In the genomic region with DNA sequence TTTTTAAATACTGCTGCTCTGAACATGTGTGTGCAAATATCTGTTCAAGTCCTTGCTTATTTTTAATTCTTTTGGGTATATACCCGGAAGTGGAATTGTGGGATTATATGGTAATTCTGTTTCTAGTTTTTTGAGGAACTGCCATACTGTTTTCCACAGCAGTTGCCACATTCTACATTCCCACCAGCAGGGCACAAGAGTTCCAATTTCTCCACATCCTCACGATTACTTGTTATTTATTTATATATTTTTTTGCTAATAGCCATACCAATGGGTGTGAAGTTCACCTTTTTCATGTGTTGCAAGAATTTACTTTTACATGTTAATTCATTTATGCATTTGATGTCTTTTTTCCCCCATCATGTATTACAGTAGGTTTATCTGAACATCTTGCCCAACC, we compare ENCODE assay signal across 25 cellular contexts.
DNase-seq lines count a peak whose midpoint lies in the region; TF ChIP-seq lines count a peak whose summit lies in the region.
"Had no signal": no experiment of that assay in that cellular context is flagged by ENCODE, and none has a peak within 500 bp of the region (broad histone marks: within the 10 kb centered on the region; RNA-seq: fewer than 3 reads in every experiment).

No MANE protein-coding gene starts in this region.

- no peaks in the 10 kb centered on the region for H3K27me3 ChIP-seq in H9 (ENCODE audit: insufficient read depth, low read length)
- H3K27me3 ChIP-seq in smooth muscle cell (ENCODE audit: low read depth), result no peaks in the 10 kb centered on the region
- H3K27me3 ChIP-seq: thyroid gland, vagina had no signal

- DNase-seq in H9 (no peak), cardiac fibroblast (ENCODE audit: low read depth in 2 of 2) (no peak), fibroblast of pulmonary artery (ENCODE audit: low read depth) (no peak), smooth muscle cell (lab: John Stamatoyannopoulos, UW; ENCODE audit: unreplicated experiment) (no peak), GM13976 (ENCODE audit: low spot score) (no peak), midbrain (lab: John Stamatoyannopoulos, UW) (no peak), foreskin fibroblast (no peak)
- DNase-seq: activated CD4-positive, alpha-beta T cell treated with anti-CD3 and anti-CD28 coated beads for 4 hours; activated CD8-positive, alpha-beta T cell treated with anti-CD3 and anti-CD28 coated beads, Interleukin-2, amount 10 ng/mL, durations not matched to agents 7 days and 5 days; amniotic stem cell; DMS79; effector memory CD4-positive, alpha-beta T cell; immature natural killer cell; left cardiac atrium; NCI-H1417 treated with DMSO at 0.1 percent for 48 hours; NCI-H2029 treated with DMSO at 0.1 percent for 48 hours; NCI-H524 treated with DMSO at 0.1 percent for 48 hours; OCI-M1; stimulated activated CD4-positive, alpha-beta T cell treated with anti-CD3 and anti-CD28 coated beads, Interleukin-4, amount 100 ng/mL, for 1 hour; thyroid gland had no signal

- no peak overlapping the region for H3K18ac ChIP-seq in H9 (ENCODE audit: insufficient read length, low read depth, low read length)

- no peak overlapping the region for H2BK20ac ChIP-seq in H9 (ENCODE audit: low read depth, low read length, poor library complexity, severe bottlenecking)

- H3K27ac ChIP-seq in H9 (ENCODE audit: insufficient read length, low read depth, low read length) (no peak overlapping the region), smooth muscle cell (ENCODE audit: low read depth) (no peak overlapping the region)
- H3K27ac ChIP-seq: prostate gland, thyroid gland, vagina had no signal

- peaks cover 0 to 6% of the 10 kb centered on the region in 2 experiments; a peak in 2 of 4 replicates for H3K4me1 Mint-ChIP-seq in H9
- H3K4me1 Mint-ChIP-seq: activated naive CD4-positive, alpha-beta T cell treated with anti-CD3 and anti-CD28 coated beads, Interleukin-2, amount 50 U/mL, for 24 hours had no signal

- H4K20me1 ChIP-seq in H9 (ENCODE audit: control insufficient read depth, insufficient read depth, insufficient read length) (no peaks in the 10 kb centered on the region), smooth muscle cell (ENCODE audit: low read depth) (no peaks in the 10 kb centered on the region)

- no peak overlapping the region for H3K56ac ChIP-seq in H9 (ENCODE audit: insufficient read length, low read depth, low read length)

- H2BK15ac ChIP-seq in H9 (ENCODE audit: low read depth, low read length), result no peak overlapping the region

- H3K9ac ChIP-seq in H9 (ENCODE audit: extremely low read depth, insufficient read length, low read length) (no peak overlapping the region), smooth muscle cell (ENCODE audit: low read depth) (no peak overlapping the region)

- H3K27me3 Mint-ChIP-seq in H9 (ENCODE audit: low read depth), result no peaks in the 10 kb centered on the region; the same call in none of the 2 replicates

- no peaks in the 10 kb centered on the region for H3K79me1 ChIP-seq in H9 (ENCODE audit: insufficient read depth, low read depth, low read length, poor library complexity, severe bottlenecking)

- H3K9me3 ChIP-seq in H9 (ENCODE audit: control insufficient read depth, low read depth, low read length) (no peaks in the 10 kb centered on the region), smooth muscle cell (replicated peaks; ENCODE audit: low read depth) (no peaks in the 10 kb centered on the region)
- H3K9me3 ChIP-seq: prostate gland, thyroid gland, vagina had no signal

- H4K8ac ChIP-seq in H9 (replicated peaks; ENCODE audit: insufficient read length, low read depth, low read length), result no peak overlapping the region

- peak; percentile 41; the same call in 2 of the 3 replicates for TF ChIP-seq CTCF in H9 (conservative IDR thresholded peaks at IDR 0.05)
- TF ChIP-seq CTCF in cardiac fibroblast (IDR thresholded peaks at IDR 0.05; ENCODE audit: low read depth, low read length), result peak; percentile 17
- TF ChIP-seq CTCF in fibroblast of pulmonary artery (IDR thresholded peaks at IDR 0.05; ENCODE audit: low read length, missing control alignments), result peak; percentile 8
- peak; percentile 26 for TF ChIP-seq CTCF in smooth muscle cell (IDR thresholded peaks at IDR 0.05; ENCODE audit: borderline replicate concordance, insufficient read depth, poor library complexity, severe bottlenecking)
- no peak for TF ChIP-seq CTCF in GM13976 (IDR thresholded peaks at IDR 0.05; ENCODE audit: borderline replicate concordance, control extremely low read depth, extremely low read depth, insufficient read depth, missing control alignments)
- TF ChIP-seq CTCF in foreskin fibroblast (IDR thresholded peaks at IDR 0.05; ENCODE audit: low read depth, low read length), result no peak

- H3K4me3 ChIP-seq in cardiac fibroblast (replicated peaks in 1 of 2; ENCODE audit: low read depth in 2 of 2, low read length in 2 of 2) (no peak overlapping the region), fibroblast of pulmonary artery (replicated peaks; ENCODE audit: low read depth, low read length) (no peak overlapping the region), smooth muscle cell (no peak overlapping the region), foreskin fibroblast (ENCODE audit: low read depth in 1 of 2, low read length in 2 of 2) (no peak overlapping the region)
- H3K4me3 ChIP-seq: lung, prostate gland, thyroid gland, vagina had no signal

- H3K23ac ChIP-seq in H9 (ENCODE audit: insufficient read length, low read depth, low read length), result no peak overlapping the region

- no peak overlapping the region for H3T11ph ChIP-seq in H9 (ENCODE audit: low read length)

- no peak overlapping the region for H3K4me3 Mint-ChIP-seq in H9
- H3K4me3 Mint-ChIP-seq: activated CD8-positive, alpha-beta T cell treated with anti-CD3 and anti-CD28 coated beads, Interleukin-2, amount 10 ng/mL, durations not matched to agents 7 days and 5 days; activated naive CD4-positive, alpha-beta T cell treated with anti-CD3 and anti-CD28 coated beads, Interleukin-2, amount 50 U/mL, for 24 hours had no signal

- H3K4me2 ChIP-seq in H9 (ENCODE audit: insufficient read depth, insufficient read length, low read length) (no peak overlapping the region), smooth muscle cell (no peak overlapping the region)

- no peaks in the 10 kb centered on the region for H3K9me3 Mint-ChIP-seq in H9
- H3K9me3 Mint-ChIP-seq: activated naive CD4-positive, alpha-beta T cell treated with anti-CD3 and anti-CD28 coated beads, Interleukin-2, amount 50 U/mL, for 24 hours; activated T-helper 2 cell treated with anti-CD3 and anti-CD28 coated beads, Interferon-gamma antibody, Interleukin-2, Interleukin-4, amounts not matched to agents 10 μg/mL and 5 μg/mL and 100 μg/mL, durations not matched to agents 14 hours and 24 hours and 36 hours; immature natural killer cell had no signal

- no peak overlapping the region for H3K4ac ChIP-seq in H9 (ENCODE audit: low read depth, low read length)

- no peaks in the 10 kb centered on the region for H3K23me2 ChIP-seq in H9 (ENCODE audit: insufficient read length, low read depth, low read length, poor library complexity, severe bottlenecking)

- no peak overlapping the region for H2BK12ac ChIP-seq in H9 (ENCODE audit: insufficient read length, low read depth, low read length)

- H2AFZ ChIP-seq in H9 (ENCODE audit: low read length), result no peak overlapping the region
- H2AFZ ChIP-seq in smooth muscle cell (ENCODE audit: low read depth), result no peak overlapping the region

- no peak overlapping the region for H4K5ac ChIP-seq in H9 (ENCODE audit: insufficient read length, low read depth, low read length)

- H3F3A ChIP-seq in smooth muscle cell (ENCODE audit: low read depth), result no peaks in the 10 kb centered on the region

- H3K4me1 ChIP-seq in H9 (ENCODE audit: insufficient read depth, low read length) (no peaks in the 10 kb centered on the region), smooth muscle cell (ENCODE audit: low read depth) (no peaks in the 10 kb centered on the region)
- H3K4me1 ChIP-seq: prostate gland had no signal

- H3K36me3 Mint-ChIP-seq in H9 (ENCODE audit: insufficient read depth in 1 of 3, low read depth in 3 of 3), result no peaks in the 10 kb centered on the region
- H3K36me3 Mint-ChIP-seq: activated naive CD4-positive, alpha-beta T cell treated with anti-CD3 and anti-CD28 coated beads, Interleukin-2, amount 50 U/mL, for 24 hours; immature natural killer cell had no signal

- in situ Hi-C loops in GM13976 (cut with MboI; ENCODE audit: low sequenced_read_pairs, unreplicated experiment), result no loop called here

- H3K36me3 ChIP-seq in smooth muscle cell (ENCODE audit: low read depth), result no peaks in the 10 kb centered on the region
- H3K36me3 ChIP-seq: prostate gland, thyroid gland, vagina had no signal

- H4K91ac ChIP-seq in H9 (ENCODE audit: insufficient read length, low read depth, low read length), result no peak overlapping the region

- H2BK5ac ChIP-seq in H9 (ENCODE audit: insufficient read length, low read length), result no peak overlapping the region

- no peak overlapping the region for H3K27ac Mint-ChIP-seq in H9
- H3K27ac Mint-ChIP-seq: activated CD8-positive, alpha-beta T cell treated with anti-CD3 and anti-CD28 coated beads, Interleukin-2, amount 10 ng/mL, durations not matched to agents 7 days and 5 days; activated naive CD4-positive, alpha-beta T cell treated with anti-CD3 and anti-CD28 coated beads, Interleukin-2, amount 50 U/mL, for 24 hours; activated T-helper 2 cell treated with anti-CD3 and anti-CD28 coated beads, Interferon-gamma antibody, Interleukin-2, Interleukin-4, amounts not matched to agents 10 μg/mL and 5 μg/mL and 100 μg/mL, durations not matched to agents 14 hours and 24 hours and 36 hours; immature natural killer cell had no signal

- no peak overlapping the region for H2BK120ac ChIP-seq in H9 (ENCODE audit: low read depth, low read length, poor library complexity, severe bottlenecking)

- no peak overlapping the region for H3K14ac ChIP-seq in H9 (ENCODE audit: insufficient read depth, low read length)

- H3K79me2 ChIP-seq in H9 (ENCODE audit: insufficient read depth, low read length), result no peaks in the 10 kb centered on the region
- H3K79me2 ChIP-seq in smooth muscle cell (ENCODE audit: low read depth), result no peaks in the 10 kb centered on the region

- no CpG with 5 or more reads among the region's 2 CpGs for WGBS in H9 (ENCODE audit: extremely low coverage, insufficient read length, low lambda C conversion rate)
- 41% methylated on average over 2 of the region's 2 CpGs for WGBS in smooth muscle cell (ENCODE audit: low lambda C conversion rate)

- no peak overlapping the region for H2AK5ac ChIP-seq in H9 (ENCODE audit: insufficient read length, low read length)

Comparison
In these comparisons a context has a peak if more than half of its experiments do, and no peak if none do; other contexts are left out.
1. CTCF ChIP-seq: peak in H9 (single experiment), cardiac fibroblast (single experiment), fibroblast of pulmonary artery (single experiment) and smooth muscle cell (single experiment); none in GM13976 (single experiment) and foreskin fibroblast (single experiment).